ENCODE assay signal across 1 cellular context in genomic region chr9:75170898-75171360, GRCh38.
TF ChIP-seq lines count a peak whose summit lies in the region.

No MANE protein-coding gene starts in this region.

TF ChIP-seq in K562, 482 proteins besides CTCF, POLR2A, EP300 and RAD21 (continued from another document and continues in another):
- TF ChIP-seq CUX1 (CRISPR knock-in tag; IDR thresholded peaks at IDR 0.05) (peak; percentile 36; the same call in 1 of the 2 replicates), SNRNP70 (optimal IDR thresholded peaks at IDR 0.05; ENCODE audit: low read depth, low read length) (no peak), PRMT5 (CRISPR knock-in tag; IDR thresholded peaks at IDR 0.05) (no peak), C11orf30 (IDR thresholded peaks at IDR 0.05; ENCODE audit: low read depth) (peak; percentile 41; the same call in 1 of the 2 replicates), HMBOX1 (IDR thresholded peaks at IDR 0.05) (peak; percentile 53; the same call in 1 of the 2 replicates), E2F3 (CRISPR knock-in tag; IDR thresholded peaks at IDR 0.05) (no peak), DPF2 (IDR thresholded peaks at IDR 0.05) (no peak), NELFE (IDR thresholded peaks at IDR 0.05; ENCODE audit: insufficient read depth, insufficient read length) (no peak), SIRT6 (IDR thresholded peaks at IDR 0.05; ENCODE audit: low read depth, low read length) (no peak), NFRKB (IDR thresholded peaks at IDR 0.05; ENCODE audit: low read depth) (no peak), HSF4 (CRISPR knock-in tag; IDR thresholded peaks at IDR 0.05; ENCODE audit: borderline replicate concordance) (no peak), NFATC3 (IDR thresholded peaks at IDR 0.05) (no peak), SIX5 (IDR thresholded peaks at IDR 0.05; ENCODE audit: borderline replicate concordance in 1 of 2, insufficient read depth in 1 of 2, low read depth in 1 of 2, low read length in 2 of 2) (no peak), ZNF644 (tag; IDR thresholded peaks at IDR 0.05; ENCODE audit: low read depth) (0 out of 2 replicates have a peak, but pooled peaks have one; percentile 32), MEF2D (tag; conservative IDR thresholded peaks at IDR 0.05; ENCODE audit: low read depth) (peak; percentile 65; the same call in 1 of the 2 replicates), ZNF217 (CRISPR knock-in tag; IDR thresholded peaks at IDR 0.05) (no peak), ZNF766 (CRISPR knock-in tag; conservative IDR thresholded peaks at IDR 0.05) (0 out of 2 replicates have a peak, but pooled peaks have one; percentile 43), RNF219 (CRISPR knock-in tag; IDR thresholded peaks at IDR 0.05) (no peak), MGA (IDR thresholded peaks at IDR 0.05) (peak; percentile 74), ELF4 (CRISPR knock-in tag; IDR thresholded peaks at IDR 0.05) (no peak), RFX1 (IDR thresholded peaks at IDR 0.05) (no peak), ZHX1 (conservative IDR thresholded peaks at IDR 0.05; ENCODE audit: low read length) (no peak), FOXJ3 (CRISPR knock-in tag; IDR thresholded peaks at IDR 0.05) (no peak), CREBBP (IDR thresholded peaks at IDR 0.05; ENCODE audit: low read depth, low read length) (no peak), ZKSCAN3 (CRISPR knock-in tag; IDR thresholded peaks at IDR 0.05) (no peak), TCF7L2 (IDR thresholded peaks at IDR 0.05; ENCODE audit: low read depth, low read length) (no peak), KAT7 (CRISPR knock-in tag; IDR thresholded peaks at IDR 0.05; ENCODE audit: borderline replicate concordance) (no peak), SNAPC5 (CRISPR knock-in tag; IDR thresholded peaks at IDR 0.05) (no peak), PCBP1 (IDR thresholded peaks at IDR 0.05; ENCODE audit: low read depth, low read length, poor library complexity, severe bottlenecking) (no peak), ZNF232 (CRISPR knock-in tag; IDR thresholded peaks at IDR 0.05) (no peak), ZNF174 (CRISPR knock-in tag; IDR thresholded peaks at IDR 0.05) (no peak), E2F6 (IDR thresholded peaks at IDR 0.05; ENCODE audit: borderline replicate concordance in 1 of 2, extremely low read depth in 1 of 2, insufficient read depth in 1 of 2, insufficient read length in 1 of 2, low read depth in 1 of 2, low read length in 1 of 2, poor library complexity in 1 of 2, severe bottlenecking in 1 of 2) (no peak), RAD51 (IDR thresholded peaks at IDR 0.05; ENCODE audit: borderline replicate concordance, low read depth) (no peak), TCFL5 (CRISPR knock-in tag; conservative IDR thresholded peaks at IDR 0.05) (no peak), NFE2 (IDR thresholded peaks at IDR 0.05; ENCODE audit: low read depth) (0 out of 2 replicates have a peak, but pooled peaks have one; percentile 6), GTF2A2 (tag; IDR thresholded peaks at IDR 0.05) (no peak), MED1 (CRISPR knock-in tag; IDR thresholded peaks at IDR 0.05; ENCODE audit: borderline replicate concordance) (no peak), GATAD2B (IDR thresholded peaks at IDR 0.05; ENCODE audit: borderline replicate concordance) (no peak), MIER1 (IDR thresholded peaks at IDR 0.05; ENCODE audit: low read depth) (no peak)
